ENCODE assay signal across 1 cellular context in the genomic region with DNA sequence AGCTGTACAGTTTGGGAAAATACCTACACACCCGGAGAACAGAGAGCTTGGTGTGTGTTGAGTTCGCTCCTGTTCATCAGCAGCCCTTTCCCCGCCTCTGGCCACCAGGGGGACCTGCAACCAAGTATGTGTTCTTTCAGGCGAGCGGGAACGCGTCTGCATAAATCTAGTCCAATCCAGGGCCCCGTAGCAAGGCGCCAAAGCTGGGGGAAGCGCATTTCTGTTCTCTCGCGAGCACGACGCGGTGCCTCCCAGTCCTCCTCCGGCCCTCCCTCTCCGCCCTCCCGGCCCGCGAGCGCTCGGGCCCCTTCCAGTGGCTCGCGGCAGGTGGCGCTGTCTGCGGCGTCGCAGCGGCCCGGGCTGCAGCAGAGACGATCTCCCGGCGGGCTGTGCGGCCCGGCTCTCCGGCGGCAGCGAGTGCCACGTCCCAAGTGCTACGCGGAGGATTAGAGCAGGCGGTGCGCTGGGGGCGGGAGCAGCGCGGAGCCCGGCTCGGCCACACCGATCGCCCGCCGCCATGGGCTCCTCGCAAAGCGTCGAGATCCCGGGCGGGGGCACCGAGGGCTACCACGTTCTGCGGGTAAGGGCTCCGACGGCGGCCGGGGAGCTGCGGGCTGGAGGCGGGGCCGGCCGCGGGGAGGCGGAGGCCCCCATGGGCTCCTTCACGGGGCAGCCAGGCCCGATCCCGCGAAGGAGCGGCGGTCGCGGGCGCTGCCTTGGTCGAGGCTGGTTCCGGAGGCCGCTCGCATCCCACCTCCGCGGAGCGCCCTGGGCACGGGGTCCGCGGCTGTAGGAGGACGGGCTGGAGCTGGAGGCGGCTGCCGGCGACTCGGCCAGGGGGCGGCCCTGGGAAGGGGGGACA.
TF ChIP-seq lines count a peak whose summit lies in the region.

A gene (plus strand): TSS at position 430 of the 862 bp plus-strand sequence. CDS start 88 bp downstream, at position 518.

TF ChIP-seq in K562, 482 proteins besides CTCF, POLR2A, EP300 and RAD21 (continued from another document and continues in another):
- TF ChIP-seq, protein P1, sequence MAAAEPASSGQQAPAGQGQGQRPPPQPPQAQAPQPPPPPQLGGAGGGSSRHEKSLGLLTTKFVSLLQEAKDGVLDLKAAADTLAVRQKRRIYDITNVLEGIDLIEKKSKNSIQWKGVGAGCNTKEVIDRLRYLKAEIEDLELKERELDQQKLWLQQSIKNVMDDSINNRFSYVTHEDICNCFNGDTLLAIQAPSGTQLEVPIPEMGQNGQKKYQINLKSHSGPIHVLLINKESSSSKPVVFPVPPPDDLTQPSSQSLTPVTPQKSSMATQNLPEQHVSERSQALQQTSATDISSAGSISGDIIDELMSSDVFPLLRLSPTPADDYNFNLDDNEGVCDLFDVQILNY (CRISPR knock-in tag; IDR thresholded peaks at IDR 0.05) = no peak; the same call in none of the 2 replicates
- TF ChIP-seq RBBP5 (IDR thresholded peaks at IDR 0.05; ENCODE audit: borderline replicate concordance, insufficient read depth, low read length, poor library complexity, severe bottlenecking) (peak; percentile 93), ARID1B (IDR thresholded peaks at IDR 0.05) (peak; percentile 53; the same call in 1 of the 2 replicates), ARHGAP35 (IDR thresholded peaks at IDR 0.05; ENCODE audit: partially characterized antibody) (peak; percentile 91), MTF1 (CRISPR knock-in tag; IDR thresholded peaks at IDR 0.05; ENCODE audit: borderline replicate concordance) (no peak), HDAC8 (tag; IDR thresholded peaks at IDR 0.05) (peak; percentile 86; the same call in 1 of the 2 replicates), BCOR (IDR thresholded peaks at IDR 0.05) (peak; percentile 86; the same call in 1 of the 2 replicates), KLF13 (tag; IDR thresholded peaks at IDR 0.05; ENCODE audit: borderline replicate concordance, low read depth) (no peak), NR2C1 (IDR thresholded peaks at IDR 0.05) (no peak), NR2C1 (tag; IDR thresholded peaks at IDR 0.05) (no peak), ZNF124 (CRISPR knock-in tag; IDR thresholded peaks at IDR 0.05) (no peak), TGIF2 (CRISPR knock-in tag; IDR thresholded peaks at IDR 0.05) (peak; percentile 89), ADNP (tag; IDR thresholded peaks at IDR 0.05) (peak; percentile 71; the same call in 1 of the 2 replicates), ZNF12 (CRISPR knock-in tag; IDR thresholded peaks at IDR 0.05) (peak; percentile 83; the same call in 1 of the 2 replicates), CHD2 (IDR thresholded peaks at IDR 0.05; ENCODE audit: low read depth, low read length) (peak; percentile 98), ZNF274 (IDR thresholded peaks at IDR 0.05; ENCODE audit: borderline replicate concordance, low read depth, low read length) (peak; percentile 52; the same call in 1 of the 2 replicates), SIRT6 (IDR thresholded peaks at IDR 0.05; ENCODE audit: low read depth, low read length) (no peak), MXI1 (IDR thresholded peaks at IDR 0.05; ENCODE audit: low read depth, low read length) (0 out of 2 replicates have a peak, but pooled peaks have one; percentile 33), RAD51 (IDR thresholded peaks at IDR 0.05; ENCODE audit: borderline replicate concordance, low read depth) (no peak), MAFF (IDR thresholded peaks at IDR 0.05; ENCODE audit: low read length) (peak; percentile 20; the same call in 1 of the 2 replicates), CBFA2T2 (conservative IDR thresholded peaks at IDR 0.05) (no peak), STAG1 (CRISPR knock-in tag; IDR thresholded peaks at IDR 0.05; ENCODE audit: borderline replicate concordance) (peak; percentile 67; the same call in 1 of the 2 replicates)
- TF ChIP-seq, protein P2, sequence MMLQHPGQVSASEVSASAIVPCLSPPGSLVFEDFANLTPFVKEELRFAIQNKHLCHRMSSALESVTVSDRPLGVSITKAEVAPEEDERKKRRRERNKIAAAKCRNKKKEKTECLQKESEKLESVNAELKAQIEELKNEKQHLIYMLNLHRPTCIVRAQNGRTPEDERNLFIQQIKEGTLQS (IDR thresholded peaks at IDR 0.05) = no peak
- TF ChIP-seq, protein P2 (CRISPR knock-in tag; conservative IDR thresholded peaks at IDR 0.05) = peak; percentile 89
- TF ChIP-seq, protein P3, sequence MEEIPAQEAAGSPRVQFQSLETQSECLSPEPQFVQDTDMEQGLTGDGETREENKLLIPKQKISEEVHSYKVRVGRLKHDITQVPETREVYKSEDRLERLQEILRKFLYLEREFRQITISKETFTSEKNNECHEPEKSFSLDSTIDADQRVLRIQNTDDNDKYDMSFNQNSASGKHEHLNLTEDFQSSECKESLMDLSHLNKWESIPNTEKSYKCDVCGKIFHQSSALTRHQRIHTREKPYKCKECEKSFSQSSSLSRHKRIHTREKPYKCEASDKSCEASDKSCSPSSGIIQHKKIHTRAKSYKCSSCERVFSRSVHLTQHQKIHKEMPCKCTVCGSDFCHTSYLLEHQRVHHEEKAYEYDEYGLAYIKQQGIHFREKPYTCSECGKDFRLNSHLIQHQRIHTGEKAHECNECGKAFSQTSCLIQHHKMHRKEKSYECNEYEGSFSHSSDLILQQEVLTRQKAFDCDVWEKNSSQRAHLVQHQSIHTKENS (CRISPR knock-in tag; IDR thresholded peaks at IDR 0.05) = no peak
- TF ChIP-seq, protein P4, sequence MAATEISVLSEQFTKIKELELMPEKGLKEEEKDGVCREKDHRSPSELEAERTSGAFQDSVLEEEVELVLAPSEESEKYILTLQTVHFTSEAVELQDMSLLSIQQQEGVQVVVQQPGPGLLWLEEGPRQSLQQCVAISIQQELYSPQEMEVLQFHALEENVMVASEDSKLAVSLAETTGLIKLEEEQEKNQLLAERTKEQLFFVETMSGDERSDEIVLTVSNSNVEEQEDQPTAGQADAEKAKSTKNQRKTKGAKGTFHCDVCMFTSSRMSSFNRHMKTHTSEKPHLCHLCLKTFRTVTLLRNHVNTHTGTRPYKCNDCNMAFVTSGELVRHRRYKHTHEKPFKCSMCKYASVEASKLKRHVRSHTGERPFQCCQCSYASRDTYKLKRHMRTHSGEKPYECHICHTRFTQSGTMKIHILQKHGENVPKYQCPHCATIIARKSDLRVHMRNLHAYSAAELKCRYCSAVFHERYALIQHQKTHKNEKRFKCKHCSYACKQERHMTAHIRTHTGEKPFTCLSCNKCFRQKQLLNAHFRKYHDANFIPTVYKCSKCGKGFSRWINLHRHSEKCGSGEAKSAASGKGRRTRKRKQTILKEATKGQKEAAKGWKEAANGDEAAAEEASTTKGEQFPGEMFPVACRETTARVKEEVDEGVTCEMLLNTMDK (IDR thresholded peaks at IDR 0.05; ENCODE audit: borderline replicate concordance, insufficient read depth, low read depth, low read length, poor library complexity, severe bottlenecking) = peak; percentile 95
- TF ChIP-seq, protein P5, sequence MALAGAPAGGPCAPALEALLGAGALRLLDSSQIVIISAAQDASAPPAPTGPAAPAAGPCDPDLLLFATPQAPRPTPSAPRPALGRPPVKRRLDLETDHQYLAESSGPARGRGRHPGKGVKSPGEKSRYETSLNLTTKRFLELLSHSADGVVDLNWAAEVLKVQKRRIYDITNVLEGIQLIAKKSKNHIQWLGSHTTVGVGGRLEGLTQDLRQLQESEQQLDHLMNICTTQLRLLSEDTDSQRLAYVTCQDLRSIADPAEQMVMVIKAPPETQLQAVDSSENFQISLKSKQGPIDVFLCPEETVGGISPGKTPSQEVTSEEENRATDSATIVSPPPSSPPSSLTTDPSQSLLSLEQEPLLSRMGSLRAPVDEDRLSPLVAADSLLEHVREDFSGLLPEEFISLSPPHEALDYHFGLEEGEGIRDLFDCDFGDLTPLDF (CRISPR knock-in tag; IDR thresholded peaks at IDR 0.05) = peak; percentile 99
- TF ChIP-seq, protein P6, sequence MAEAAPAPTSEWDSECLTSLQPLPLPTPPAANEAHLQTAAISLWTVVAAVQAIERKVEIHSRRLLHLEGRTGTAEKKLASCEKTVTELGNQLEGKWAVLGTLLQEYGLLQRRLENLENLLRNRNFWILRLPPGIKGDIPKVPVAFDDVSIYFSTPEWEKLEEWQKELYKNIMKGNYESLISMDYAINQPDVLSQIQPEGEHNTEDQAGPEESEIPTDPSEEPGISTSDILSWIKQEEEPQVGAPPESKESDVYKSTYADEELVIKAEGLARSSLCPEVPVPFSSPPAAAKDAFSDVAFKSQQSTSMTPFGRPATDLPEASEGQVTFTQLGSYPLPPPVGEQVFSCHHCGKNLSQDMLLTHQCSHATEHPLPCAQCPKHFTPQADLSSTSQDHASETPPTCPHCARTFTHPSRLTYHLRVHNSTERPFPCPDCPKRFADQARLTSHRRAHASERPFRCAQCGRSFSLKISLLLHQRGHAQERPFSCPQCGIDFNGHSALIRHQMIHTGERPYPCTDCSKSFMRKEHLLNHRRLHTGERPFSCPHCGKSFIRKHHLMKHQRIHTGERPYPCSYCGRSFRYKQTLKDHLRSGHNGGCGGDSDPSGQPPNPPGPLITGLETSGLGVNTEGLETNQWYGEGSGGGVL (CRISPR knock-in tag; IDR thresholded peaks at IDR 0.05) = no peak
- TF ChIP-seq, protein P7, sequence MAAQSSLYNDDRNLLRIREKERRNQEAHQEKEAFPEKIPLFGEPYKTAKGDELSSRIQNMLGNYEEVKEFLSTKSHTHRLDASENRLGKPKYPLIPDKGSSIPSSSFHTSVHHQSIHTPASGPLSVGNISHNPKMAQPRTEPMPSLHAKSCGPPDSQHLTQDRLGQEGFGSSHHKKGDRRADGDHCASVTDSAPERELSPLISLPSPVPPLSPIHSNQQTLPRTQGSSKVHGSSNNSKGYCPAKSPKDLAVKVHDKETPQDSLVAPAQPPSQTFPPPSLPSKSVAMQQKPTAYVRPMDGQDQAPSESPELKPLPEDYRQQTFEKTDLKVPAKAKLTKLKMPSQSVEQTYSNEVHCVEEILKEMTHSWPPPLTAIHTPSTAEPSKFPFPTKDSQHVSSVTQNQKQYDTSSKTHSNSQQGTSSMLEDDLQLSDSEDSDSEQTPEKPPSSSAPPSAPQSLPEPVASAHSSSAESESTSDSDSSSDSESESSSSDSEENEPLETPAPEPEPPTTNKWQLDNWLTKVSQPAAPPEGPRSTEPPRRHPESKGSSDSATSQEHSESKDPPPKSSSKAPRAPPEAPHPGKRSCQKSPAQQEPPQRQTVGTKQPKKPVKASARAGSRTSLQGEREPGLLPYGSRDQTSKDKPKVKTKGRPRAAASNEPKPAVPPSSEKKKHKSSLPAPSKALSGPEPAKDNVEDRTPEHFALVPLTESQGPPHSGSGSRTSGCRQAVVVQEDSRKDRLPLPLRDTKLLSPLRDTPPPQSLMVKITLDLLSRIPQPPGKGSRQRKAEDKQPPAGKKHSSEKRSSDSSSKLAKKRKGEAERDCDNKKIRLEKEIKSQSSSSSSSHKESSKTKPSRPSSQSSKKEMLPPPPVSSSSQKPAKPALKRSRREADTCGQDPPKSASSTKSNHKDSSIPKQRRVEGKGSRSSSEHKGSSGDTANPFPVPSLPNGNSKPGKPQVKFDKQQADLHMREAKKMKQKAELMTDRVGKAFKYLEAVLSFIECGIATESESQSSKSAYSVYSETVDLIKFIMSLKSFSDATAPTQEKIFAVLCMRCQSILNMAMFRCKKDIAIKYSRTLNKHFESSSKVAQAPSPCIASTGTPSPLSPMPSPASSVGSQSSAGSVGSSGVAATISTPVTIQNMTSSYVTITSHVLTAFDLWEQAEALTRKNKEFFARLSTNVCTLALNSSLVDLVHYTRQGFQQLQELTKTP (IDR thresholded peaks at IDR 0.05; ENCODE audit: low read depth in 1 of 2, partially characterized antibody in 2 of 2) = peak in 1 of 2 experiments; percentile 33
